Comparison of ENCODE assay signal across 8 cellular contexts in the genomic region with DNA sequence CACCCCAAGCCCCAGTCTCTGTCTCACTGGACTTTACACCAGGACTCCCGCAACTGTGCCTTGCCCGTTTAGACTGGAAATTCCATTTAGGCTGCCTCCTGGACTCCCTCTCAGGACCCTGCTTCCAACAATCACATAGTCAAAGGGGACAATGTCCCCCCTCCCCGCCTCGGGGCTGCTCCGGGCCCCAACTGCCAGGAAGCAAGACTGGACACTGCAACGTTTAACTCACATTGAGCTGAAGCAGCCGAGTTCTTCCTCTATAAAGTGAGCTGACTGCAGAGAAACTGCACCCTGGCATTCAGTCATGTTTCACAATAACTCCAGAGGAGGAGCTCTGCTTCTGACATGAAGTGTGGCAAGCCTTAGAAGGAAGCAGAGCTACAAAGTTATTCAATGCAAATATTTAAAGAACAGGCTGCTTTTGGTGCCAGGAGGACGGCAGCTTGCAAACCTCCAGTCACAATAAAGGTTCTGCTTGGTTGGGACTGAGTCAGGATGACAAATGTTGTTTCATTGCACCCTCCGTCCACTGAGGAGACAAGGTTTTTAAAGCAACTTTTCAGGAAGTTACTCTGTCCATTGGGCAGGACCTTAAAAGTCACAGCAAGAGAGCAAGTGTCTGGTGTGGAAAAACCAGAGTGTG. TPM values are rescaled to one million over a fixed set of nuclear protein-coding genes. Genes with fewer than 3 reads are reported as not detected.
A peak's percentile ranks its signal among the peaks of the same experiment; 100 is the strongest.
DNase-seq lines count a peak whose midpoint lies in the region; ATAC-seq and TF ChIP-seq lines count a peak whose summit lies in the region.

No MANE protein-coding gene starts in this region.

- H3K4me3 Mint-ChIP-seq in natural killer cell = no peak overlapping the region
- no peak overlapping the region for H3K4me3 Mint-ChIP-seq in CD4-positive, alpha-beta memory T cell

- no peaks in the 10 kb centered on the region for H4K20me1 ChIP-seq in PC-9 (ENCODE audit: insufficient read depth)

- TSS peak; percentile 38 for BruUV-seq in PC-9 (replicated peaks; lab: Mats Ljungman, UMichigan)

- H3K27me3 Mint-ChIP-seq in natural killer cell (ENCODE audit: low read depth in 2 of 2) = no peaks in the 10 kb centered on the region
- no peaks in the 10 kb centered on the region for H3K27me3 Mint-ChIP-seq in CD4-positive, alpha-beta memory T cell

- DNase-seq in GM04503 (ENCODE audit: low read depth) (peak; percentile 82), PC-9 (peak; percentile 72 to 99), natural killer cell (no peak), cerebellar nuclear complex (lab: John Stamatoyannopoulos, UW) (no peak), 8988T (no peak)
- no peak for DNase-seq in CD4-positive, alpha-beta memory T cell

- peak overlapping the region; percentile 98 for H3K27ac ChIP-seq in PC-9
- no peak overlapping the region for H3K27ac ChIP-seq in CD4-positive, alpha-beta memory T cell (ENCODE audit: low read depth, low read length)

- peaks cover 93% of the 10 kb centered on the region for H3K79me2 ChIP-seq in PC-9 (ENCODE audit: low read depth)

- intact Hi-C loops in PC-9 (cut with micrococcal nuclease; ENCODE audit: unreplicated experiment) (loop anchor here (2.0 to 10.0 kb wide), 4 partner anchors 20 to 130 kb away; partner anchors contain the start of gene PACSIN2), natural killer cell (cut with micrococcal nuclease) (no loop called here)
- intact Hi-C loops in CD4-positive, alpha-beta memory T cell (cut with micrococcal nuclease) = no loop called here

- peak overlapping the region; percentile 91 for H3K4me2 ChIP-seq in PC-9

- TF ChIP-seq CTCF in PC-9 (conservative IDR thresholded peaks at IDR 0.05) (no peak), natural killer cell (IDR thresholded peaks at IDR 0.05) (no peak)

- no peaks in the 10 kb centered on the region for H3K9me3 ChIP-seq in PC-9 (ENCODE audit: insufficient read depth, low read depth)
- no peaks in the 10 kb centered on the region for H3K9me3 ChIP-seq in CD4-positive, alpha-beta memory T cell (ENCODE audit: control insufficient read depth in 1 of 2, low read length in 2 of 2)

- H3K4me1 ChIP-seq in PC-9 (replicated peaks; ENCODE audit: insufficient read depth) = peaks cover 84% of the 10 kb centered on the region
- peaks cover 22% of the 10 kb centered on the region for H3K4me1 ChIP-seq in CD4-positive, alpha-beta memory T cell (ENCODE audit: insufficient read depth, low read length)

- H3K9me3 Mint-ChIP-seq in natural killer cell = no peaks in the 10 kb centered on the region
- H3K9me3 Mint-ChIP-seq in CD4-positive, alpha-beta memory T cell = no peaks in the 10 kb centered on the region

- POLR2A ChIA-PET in PC-9 (lab: Charles Lee; ENCODE audit: unreplicated experiment) = interaction anchor here (0.5 to 1.0 kb wide), 11 partner anchors 8 to 1805 kb away, joined by 3 to 36 read pairs (median 5); partner anchors contain the start of gene PACSIN2
- POLR2A ChIA-PET in CD4-positive, alpha-beta memory T cell (lab: Charles Lee; ENCODE audit: partially characterized antibody) = no interaction called here

- CTCF ChIA-PET in PC-9 (lab: Charles Lee) = interaction anchor here (0.7 to 1.1 kb wide), 3 partner anchors 13 to 39 kb away, joined by 3 read pairs; no protein-coding TSS in a partner anchor
- CTCF ChIA-PET in CD4-positive, alpha-beta memory T cell (lab: Charles Lee; ENCODE audit: partially characterized antibody) = interaction anchor here (0.9 kb wide), 1 partner anchor 38 kb away, joined by 3 read pairs; no protein-coding TSS in a partner anchor

- ATAC-seq in esophagus mucosa (peak; percentile 88), natural killer cell (peak in 2 of 3 donors; percentile 34 to 66), GM21717 (IDR thresholded peaks at IDR 0.05; ENCODE audit: unreplicated experiment) (no peak)

- no peaks in the 10 kb centered on the region for H3K36me3 Mint-ChIP-seq in natural killer cell
- H3K36me3 Mint-ChIP-seq in CD4-positive, alpha-beta memory T cell = peaks cover 6 to 8% of the 10 kb centered on the region in 2 donors

- H3K27me3 ChIP-seq in PC-9 (ENCODE audit: insufficient read depth, low read depth) = no peaks in the 10 kb centered on the region
- H3K27me3 ChIP-seq in CD4-positive, alpha-beta memory T cell (ENCODE audit: insufficient read depth, low read length) = no peaks in the 10 kb centered on the region

- H3K9me2 ChIP-seq in PC-9 (ENCODE audit: insufficient read depth) = no peaks in the 10 kb centered on the region

- peak overlapping the region in 1 of 2 donors; percentile 56 for H3K27ac Mint-ChIP-seq in natural killer cell
- no peak overlapping the region for H3K27ac Mint-ChIP-seq in CD4-positive, alpha-beta memory T cell

- peak overlapping the region; percentile 47; the same call in 1 of the 2 replicates for H3K4me3 ChIP-seq in PC-9
- H3K4me3 ChIP-seq in CD4-positive, alpha-beta memory T cell (ENCODE audit: low read length in 2 of 2) = no peak overlapping the region

- H3K36me3 ChIP-seq in PC-9 (ENCODE audit: low read depth) = no peaks in the 10 kb centered on the region
- H3K36me3 ChIP-seq in CD4-positive, alpha-beta memory T cell (ENCODE audit: insufficient read depth, low read length) = no peaks in the 10 kb centered on the region

- peaks cover 64% of the 10 kb centered on the region for H3F3A ChIP-seq in PC-9 (ENCODE audit: insufficient read depth, low read depth)

- H2AFZ ChIP-seq in PC-9 = no peak overlapping the region

- peaks cover 45 to 52% of the 10 kb centered on the region in 2 donors for H3K4me1 Mint-ChIP-seq in natural killer cell
- H3K4me1 Mint-ChIP-seq in CD4-positive, alpha-beta memory T cell = peaks cover 26 to 62% (median 32%) of the 10 kb centered on the region in 4 donors

RNA-seq across cellular contexts. Expression of gene PACSIN2, which starts 19.9 kb away (rescaled TPM):
- total RNA-seq in PC-9 (2021) = 102 and 103 TPM in 2 replicates
- 29.7 TPM for total RNA-seq in esophagus mucosa
- total RNA-seq in natural killer cell = 10 to 100 TPM; 37.1 to 48.5 (median 47.6) TPM
- total RNA-seq in CD4-positive, alpha-beta memory T cell = 10 to 100 TPM; 54.5 to 55.0 TPM
- 10 to 100 TPM; 24.6 to 35.9 TPM for polyA plus RNA-seq in CD4-positive, alpha-beta memory T cell

Comparison
In these comparisons a context has a peak if more than half of its experiments do, and no peak if none do; other contexts are left out.
1. DNase-seq: peak in GM04503 (single experiment) and PC-9 (2 of 2); none in natural killer cell (single experiment), cerebellar nuclear complex (0 of 2), 8988T (single experiment) and CD4-positive, alpha-beta memory T cell (0 of 5).